Comparison of ENCODE assay signal across 22 cellular contexts in genomic region chr2:223587301-223587700, GRCh38. TPM values are rescaled to one million over a fixed set of nuclear protein-coding genes. Genes with fewer than 3 reads are reported as not detected.
"Had no signal": no experiment of that assay in that cellular context is flagged by ENCODE, and none has a peak within 500 bp of the region (broad histone marks: within the 10 kb centered on the region; RNA-seq: fewer than 3 reads in every experiment).

No MANE protein-coding gene starts in this region.

- H3K9me3 Mint-ChIP-seq: activated naive CD4-positive, alpha-beta T cell treated with anti-CD3 and anti-CD28 coated beads, Interleukin-2, amount 50 U/mL, for 24 hours; activated T-cell treated with anti-CD3 and anti-CD28 coated beads, Interleukin-2, amount 50 U/mL, for 24 hours; activated T-helper 1 cell treated with anti-CD3 and anti-CD28 coated beads, Interleukin-12 subunit alpha, Interleukin-12 subunit beta, Interleukin-2, Interleukin-4 antibody, amounts not matched to agents 30 ng/mL and 10 ng/mL and 1 ng/mL, durations not matched to agents 14 hours and 24 hours and 36 hours; WTC11 had no signal

- H3K27ac ChIP-seq: ascending aorta, PC-9 had no signal

- H3K9me3 ChIP-seq: ascending aorta had no signal

- H3K27me3 Mint-ChIP-seq: activated naive CD4-positive, alpha-beta T cell treated with anti-CD3 and anti-CD28 coated beads, Interleukin-2, amount 50 U/mL, for 24 hours; activated T-cell treated with anti-CD3 and anti-CD28 coated beads, Interleukin-2, amount 50 U/mL, for 24 hours; T-helper 17 cell had no signal

- H3K36me3 Mint-ChIP-seq: activated naive CD4-positive, alpha-beta T cell treated with anti-CD3 and anti-CD28 coated beads, Interleukin-2, amount 50 U/mL, for 24 hours; WTC11 had no signal

- H3K4me1 Mint-ChIP-seq: activated naive CD4-positive, alpha-beta T cell treated with anti-CD3 and anti-CD28 coated beads, Interleukin-2, amount 50 U/mL, for 24 hours; T-helper 17 cell; WTC11 had no signal

- H2AFZ ChIP-seq: PC-9 had no signal

- H3K27me3 ChIP-seq: ascending aorta had no signal

- H3K27ac Mint-ChIP-seq: activated CD8-positive, alpha-beta T cell treated with anti-CD3 and anti-CD28 coated beads, Interleukin-2, amount 10 ng/mL, durations not matched to agents 7 days and 5 days; activated naive CD4-positive, alpha-beta T cell treated with anti-CD3 and anti-CD28 coated beads, Interleukin-2, amount 50 U/mL, for 24 hours; activated T-cell treated with anti-CD3 and anti-CD28 coated beads, Interleukin-2, amount 50 U/mL, for 24 hours; activated T-helper 1 cell treated with anti-CD3 and anti-CD28 coated beads, Interleukin-12 subunit alpha, Interleukin-12 subunit beta, Interleukin-2, Interleukin-4 antibody, amounts not matched to agents 30 ng/mL and 10 ng/mL and 1 ng/mL, durations not matched to agents 14 hours and 24 hours and 36 hours; T-helper 17 cell; WTC11 had no signal

- H3K4me3 ChIP-seq: ascending aorta, PC-9 had no signal

- H3K4me1 ChIP-seq: ascending aorta had no signal

- H3K4me3 Mint-ChIP-seq: activated CD8-positive, alpha-beta T cell treated with anti-CD3 and anti-CD28 coated beads, Interleukin-2, amount 10 ng/mL, durations not matched to agents 7 days and 5 days; activated naive CD4-positive, alpha-beta T cell treated with anti-CD3 and anti-CD28 coated beads, Interleukin-2, amount 50 U/mL, for 24 hours; activated T-cell treated with anti-CD3 and anti-CD28 coated beads, Interleukin-2, amount 50 U/mL, for 24 hours; activated T-helper 1 cell treated with anti-CD3 and anti-CD28 coated beads, Interleukin-12 subunit alpha, Interleukin-12 subunit beta, Interleukin-2, Interleukin-4 antibody, amounts not matched to agents 30 ng/mL and 10 ng/mL and 1 ng/mL, durations not matched to agents 14 hours and 24 hours and 36 hours; T-helper 17 cell; WTC11 had no signal

- H3K36me3 ChIP-seq: ascending aorta had no signal

- ATAC-seq: activated CD8-positive, alpha-beta T cell treated with anti-CD3 and anti-CD28 coated beads, Interleukin-2, amount 10 ng/mL, durations not matched to agents 7 days and 5 days; T-helper 17 cell; WTC11 had no signal

- DNase-seq: activated CD4-positive, alpha-beta T cell treated with anti-CD3 and anti-CD28 coated beads for 48 hours; activated CD4-positive, alpha-beta T cell treated with anti-CD3 and anti-CD28 coated beads, Interleukin-2, amount 50 U/mL, for 4 hours; activated CD4-positive, CD25-positive, alpha-beta regulatory T cell treated with anti-CD3 and anti-CD28 coated beads, Interleukin-2, amount 50 U/mL, for 72 hours; activated CD8-positive, alpha-beta T cell treated with anti-CD3 and anti-CD28 coated beads, Interleukin-2, amount 10 ng/mL, durations not matched to agents 7 days and 5 days; activated effector memory CD4-positive, alpha-beta T cell treated with Interleukin-2 at 50 U/mL for 16 hours; activated naive CD4-positive, alpha-beta T cell; activated T-cell treated with anti-CD3 and anti-CD28 coated beads, Interleukin-2, amount 50 U/mL, for 24 hours; amniotic stem cell; cerebellar nuclear complex; Karpas-422; MM.1S; NCI-H1105; NCI-H1930; NCI-H2171; PC-9; SHP77 treated with DMSO at 0.1 percent for 48 hours; T-helper 17 cell; T-helper 9 cell had no signal

RNA-seq across cellular contexts. Expression of gene SCG2, which starts 14.9 kb away (rescaled TPM):
- total RNA-seq: activated CD8-positive, alpha-beta T cell treated with anti-CD3 and anti-CD28 coated beads, Interleukin-2, amount 10 ng/mL, durations not matched to agents 7 days and 5 days; activated T-helper 1 cell treated with anti-CD3 and anti-CD28 coated beads, Interleukin-12 subunit alpha, Interleukin-12 subunit beta, Interleukin-2, Interleukin-4 antibody, amounts not matched to agents 30 ng/mL and 10 ng/mL and 1 ng/mL, durations not matched to agents 14 hours and 24 hours and 36 hours; T-helper 17 cell had no signal
